In genomic region chr5:113179156-113179555, GRCh38 we compare ENCODE assay signal across 26 cellular contexts.
DNase-seq lines count a peak whose midpoint lies in the region; ATAC-seq and TF ChIP-seq lines count a peak whose summit lies in the region.
"Had no signal": no experiment of that assay in that cellular context is flagged by ENCODE, and none has a peak within 500 bp of the region (broad histone marks: within the 10 kb centered on the region; RNA-seq: fewer than 3 reads in every experiment).

No MANE protein-coding gene starts in this region.

- H3K4me3 ChIP-seq in right atrium auricular region (no peak overlapping the region), SK-N-SH (ENCODE audit: low read depth in 2 of 2, low read length in 1 of 2) (no peak overlapping the region), left ventricle myocardium inferior (no peak overlapping the region), tibial nerve (no peak overlapping the region)
- H3K4me3 ChIP-seq: A549, BLaER1, breast epithelium, coronary artery, GM23248, lung, spleen had no signal

- no peaks in the 10 kb centered on the region for H3K36me3 Mint-ChIP-seq in activated CD4-positive, alpha-beta memory T cell treated with anti-CD3 and anti-CD28 coated beads for 36 hours

- intact Hi-C loops in Right ventricle myocardium superior (cut with DNase I) (no loop called here), left ventricle myocardium inferior (cut with micrococcal nuclease) (no loop called here)
- intact Hi-C loops in activated CD4-positive, alpha-beta memory T cell treated with anti-CD3 and anti-CD28 coated beads for 36 hours (cut with micrococcal nuclease) = no loop called here

- H3K9me3 ChIP-seq in right atrium auricular region (no peaks in the 10 kb centered on the region), SK-N-SH (no peaks in the 10 kb centered on the region), left ventricle myocardium inferior (replicated peaks) (no peaks in the 10 kb centered on the region), tibial nerve (no peaks in the 10 kb centered on the region)
- H3K9me3 ChIP-seq: A549, BLaER1, breast epithelium, spleen had no signal

- no peak overlapping the region for H3K4me3 Mint-ChIP-seq in activated CD4-positive, alpha-beta memory T cell treated with anti-CD3 and anti-CD28 coated beads for 36 hours
- H3K4me3 Mint-ChIP-seq: activated B cell treated with CpG ODN at 0.5 μM for 24 hours, immature natural killer cell had no signal

- TF ChIP-seq EP300 in SK-N-SH (IDR thresholded peaks at IDR 0.05; ENCODE audit: borderline replicate concordance in 1 of 2, low read depth in 1 of 2, low read length in 1 of 2) = peak in 1 of 2 experiments; percentile 37; a peak in 1 of 4 replicates
- no peak for TF ChIP-seq EP300 in tibial nerve (IDR thresholded peaks at IDR 0.05)

- H3K27ac Mint-ChIP-seq in activated CD4-positive, alpha-beta memory T cell treated with anti-CD3 and anti-CD28 coated beads for 36 hours = no peak overlapping the region
- H3K27ac Mint-ChIP-seq: activated B cell treated with CpG ODN at 0.5 μM for 24 hours, immature natural killer cell had no signal

- DNase-seq in Right ventricle myocardium superior (no peak), right atrium auricular region (ENCODE audit: low spot score) (no peak), SK-N-SH (peak; percentile 33), left ventricle myocardium inferior (no peak), tibial nerve (ENCODE audit: low spot score in 2 of 2) (no peak)
- no peak for DNase-seq in activated CD4-positive, alpha-beta memory T cell treated with anti-CD3 and anti-CD28 coated beads for 36 hours
- DNase-seq: activated B cell treated with CpG ODN at 0.5 μM for 24 hours; activated CD4-positive, alpha-beta T cell treated with anti-CD3 and anti-CD28 coated beads, Interleukin-2, amount 50 U/mL, for 48 hours; activated gamma-delta T cell; activated T-cell treated with anti-CD3 and anti-CD28 coated beads for 4 hours; EL; GM23248; immature natural killer cell; KG1; NCI-H187; nucleus accumbens; spleen; stimulated activated CD4-positive, alpha-beta T cell treated with anti-CD3 and anti-CD28 coated beads, Interleukin-4, amount 100 ng/mL, for 24 hours; stimulated activated naive CD4-positive, alpha-beta T cell treated with Interleukin-2 at 50 U/mL for 16 hours had no signal

- ATAC-seq in Right ventricle myocardium superior (ENCODE audit: poor library complexity) = peak; percentile 59
- ATAC-seq in GM18520 (IDR thresholded peaks at IDR 0.05; ENCODE audit: unreplicated experiment) = no peak
- no peak for ATAC-seq in GM21526 (IDR thresholded peaks at IDR 0.05; ENCODE audit: low FRiP score, unreplicated experiment)
- ATAC-seq: A549 had no signal

- no peaks in the 10 kb centered on the region for H3K9me3 Mint-ChIP-seq in activated CD4-positive, alpha-beta memory T cell treated with anti-CD3 and anti-CD28 coated beads for 36 hours
- H3K9me3 Mint-ChIP-seq: activated B cell treated with CpG ODN at 0.5 μM for 24 hours, immature natural killer cell had no signal

- no peak overlapping the region for H3K4me2 ChIP-seq in SK-N-SH
- H3K4me2 ChIP-seq: A549, BLaER1 had no signal

- no peaks in the 10 kb centered on the region for H3K27me3 ChIP-seq in right atrium auricular region
- H3K27me3 ChIP-seq in SK-N-SH (ENCODE audit: insufficient read depth) = no peaks in the 10 kb centered on the region
- H3K27me3 ChIP-seq in left ventricle myocardium inferior (ENCODE audit: low read depth) = no peaks in the 10 kb centered on the region
- H3K27me3 ChIP-seq in tibial nerve = no peaks in the 10 kb centered on the region
- H3K27me3 ChIP-seq: BLaER1, breast epithelium, spleen had no signal

- TF ChIP-seq RAD21 in SK-N-SH (IDR thresholded peaks at IDR 0.05; ENCODE audit: low read length) = no peak

- no peaks in the 10 kb centered on the region for H3K36me3 ChIP-seq in right atrium auricular region
- no peaks in the 10 kb centered on the region for H3K36me3 ChIP-seq in SK-N-SH (replicated peaks in 1 of 2; ENCODE audit: control insufficient read depth in 1 of 2, insufficient read depth in 2 of 2, low read length in 1 of 2)
- H3K36me3 ChIP-seq in left ventricle myocardium inferior = no peaks in the 10 kb centered on the region
- H3K36me3 ChIP-seq in tibial nerve = no peaks in the 10 kb centered on the region
- H3K36me3 ChIP-seq: BLaER1, breast epithelium, spleen had no signal

- no peak for TF ChIP-seq CTCF in right atrium auricular region (IDR thresholded peaks at IDR 0.05)
- TF ChIP-seq CTCF in SK-N-SH (IDR thresholded peaks at IDR 0.05) = no peak
- no peak for TF ChIP-seq CTCF in left ventricle myocardium inferior (IDR thresholded peaks at IDR 0.05; ENCODE audit: borderline replicate concordance)
- no peak for TF ChIP-seq CTCF in tibial nerve (IDR thresholded peaks at IDR 0.05)

- no peaks in the 10 kb centered on the region for H3K9me2 ChIP-seq in SK-N-SH

- POLR2A ChIA-PET in SK-N-SH (lab: Yijun Ruan, JAX) = no interaction called here
- POLR2A ChIA-PET in activated CD4-positive, alpha-beta memory T cell treated with anti-CD3 and anti-CD28 coated beads for 36 hours (lab: Charles Lee) = no interaction called here

- TF ChIP-seq POLR2A in tibial nerve (IDR thresholded peaks at IDR 0.05) = no peak

- H3K27me3 Mint-ChIP-seq in activated CD4-positive, alpha-beta memory T cell treated with anti-CD3 and anti-CD28 coated beads for 36 hours = no peaks in the 10 kb centered on the region

- no peak overlapping the region for H2AFZ ChIP-seq in SK-N-SH (ENCODE audit: low read depth)
- H2AFZ ChIP-seq: GM23248 had no signal

- H4K20me1 ChIP-seq in SK-N-SH (ENCODE audit: insufficient read depth) = no peaks in the 10 kb centered on the region
- H4K20me1 ChIP-seq: BLaER1 had no signal

- H3K9ac ChIP-seq in SK-N-SH = no peak overlapping the region
- H3K9ac ChIP-seq: BLaER1, GM23248 had no signal

- no peaks in the 10 kb centered on the region for H3F3A ChIP-seq in SK-N-SH (replicated peaks; ENCODE audit: insufficient read depth)

- no peaks in the 10 kb centered on the region for H3K79me2 ChIP-seq in SK-N-SH (ENCODE audit: insufficient read depth)

- H3K4me1 ChIP-seq in right atrium auricular region (peaks cover 0 to 46% of the 10 kb centered on the region in 2 donors), SK-N-SH (ENCODE audit: control insufficient read depth in 1 of 2, insufficient read depth in 2 of 2, low read depth in 1 of 2, low read length in 1 of 2) (peaks cover 0 to 44% of the 10 kb centered on the region in 2 experiments; a peak in 2 of 4 replicates), left ventricle myocardium inferior (peaks cover 75% of the 10 kb centered on the region), tibial nerve (peaks cover 0 to 9% (median 0%) of the 10 kb centered on the region in 4 donors)
- H3K4me1 ChIP-seq: A549 had no signal

- H3K27ac ChIP-seq in right atrium auricular region = no peak overlapping the region
- peak overlapping the region in 1 of 2 experiments; percentile 76; a peak in 2 of 4 replicates for H3K27ac ChIP-seq in SK-N-SH (ENCODE audit: low read depth in 2 of 2, low read length in 1 of 2)
- H3K27ac ChIP-seq in left ventricle myocardium inferior (replicated peaks) = peak overlapping the region; percentile 7
- H3K27ac ChIP-seq in tibial nerve = no peak overlapping the region
- H3K27ac ChIP-seq: A549, BLaER1, breast epithelium, coronary artery, GM23248, spleen had no signal

- CTCF ChIA-PET in SK-N-SH (lab: Yijun Ruan, JAX) = no interaction called here
- CTCF ChIA-PET in activated CD4-positive, alpha-beta memory T cell treated with anti-CD3 and anti-CD28 coated beads for 36 hours (lab: Charles Lee) = no interaction called here

- H3K4me1 Mint-ChIP-seq in activated CD4-positive, alpha-beta memory T cell treated with anti-CD3 and anti-CD28 coated beads for 36 hours (ENCODE audit: low read depth) = no peaks in the 10 kb centered on the region
- H3K4me1 Mint-ChIP-seq: activated B cell treated with CpG ODN at 0.5 μM for 24 hours had no signal

TF ChIP-seq in SK-N-SH, 30 proteins besides CTCF, POLR2A, EP300 and RAD21 (continues in another document):
- TF ChIP-seq USF2 (IDR thresholded peaks at IDR 0.05; ENCODE audit: borderline replicate concordance, low read depth, low read length) = no peak
- no peak for TF ChIP-seq NRF1 (IDR thresholded peaks at IDR 0.05; ENCODE audit: low read depth, low read length)
- TF ChIP-seq REST (IDR thresholded peaks at IDR 0.05; ENCODE audit: low read depth, low read length) = no peak
- TF ChIP-seq SIN3A (IDR thresholded peaks at IDR 0.05; ENCODE audit: borderline replicate concordance, low read depth, low read length) = no peak
- TF ChIP-seq NFIC (IDR thresholded peaks at IDR 0.05; ENCODE audit: borderline replicate concordance) = no peak
- TF ChIP-seq CHD2 (IDR thresholded peaks at IDR 0.05; ENCODE audit: low read length, partially characterized antibody) = peak; percentile 44
